8 cellular contexts compared by ENCODE assay signal in genomic region chr4:46270986-46271596, GRCh38.
DNase-seq lines count a peak whose midpoint lies in the region; ATAC-seq and TF ChIP-seq lines count a peak whose summit lies in the region.
"Had no signal": no experiment of that assay in that cellular context is flagged by ENCODE, and none has a peak within 500 bp of the region (broad histone marks: within the 10 kb centered on the region; RNA-seq: fewer than 3 reads in every experiment).

No MANE protein-coding gene starts in this region.

- no peak overlapping the region for H3K4me2 ChIP-seq in neural progenitor cell

- H4K20me1 ChIP-seq in neural progenitor cell (ENCODE audit: low read depth): no peaks in the 10 kb centered on the region

- BruUV-seq in MCF 10A (replicated peaks; lab: Mats Ljungman, UMichigan): no TSS peak

- no peak overlapping the region for H3K27ac ChIP-seq in neural progenitor cell
- H3K27ac ChIP-seq: neutrophil had no signal

- TF ChIP-seq CTCF in MCF 10A (IDR thresholded peaks at IDR 0.05; ENCODE audit: unreplicated experiment) (peak; percentile 58), neural progenitor cell (IDR thresholded peaks at IDR 0.05) (peak; percentile 38)

- intact Hi-C loops in MCF 10A (cut with micrococcal nuclease): loop anchor here (1.0 to 5.0 kb wide), 5 partner anchors 299 to 1511 kb away; no protein-coding TSS in a partner anchor

- no peak overlapping the region for H3K9ac ChIP-seq in neural progenitor cell

- no peaks in the 10 kb centered on the region for H3F3A ChIP-seq in neural progenitor cell (ENCODE audit: low read depth)

- H3K36me3 ChIP-seq in neural progenitor cell: no peaks in the 10 kb centered on the region
- H3K36me3 ChIP-seq: neutrophil had no signal

- H3K9me3 ChIP-seq in neural progenitor cell (ENCODE audit: low read depth): no peaks in the 10 kb centered on the region
- H3K9me3 ChIP-seq: neutrophil had no signal

- ATAC-seq in GM18517 (IDR thresholded peaks at IDR 0.05; ENCODE audit: unreplicated experiment) (peak; percentile 79), HG02610 (IDR thresholded peaks at IDR 0.05; ENCODE audit: unreplicated experiment) (peak; percentile 83)

- no peak overlapping the region for H2AFZ ChIP-seq in neural progenitor cell (replicated peaks)

- H3K4me3 ChIP-seq in neural progenitor cell: no peak overlapping the region

- no peaks in the 10 kb centered on the region for H3K4me1 ChIP-seq in neural progenitor cell

- no peaks in the 10 kb centered on the region for H3K4me1 Mint-ChIP-seq in MCF 10A (ENCODE audit: insufficient read depth, unreplicated experiment)
- no peaks in the 10 kb centered on the region for H3K4me1 Mint-ChIP-seq in neural progenitor cell

- DNase-seq in NCI-H1048 (lab: John Stamatoyannopoulos, UW) (peak; percentile 7), MCF 10A (ENCODE audit: unreplicated experiment) (peak; percentile 59), neural progenitor cell (ENCODE audit: low spot score) (peak; percentile 19)
- no peak for DNase-seq in activated CD4-positive, alpha-beta T cell treated with anti-CD3 and anti-CD28 coated beads for 1 hour
- DNase-seq in stimulated activated CD4-positive, alpha-beta T cell treated with anti-CD3 and anti-CD28 coated beads, Interleukin-4, amount 100 ng/mL, for 4 hours: no peak

- no peaks in the 10 kb centered on the region for H3K27me3 ChIP-seq in neural progenitor cell
- H3K27me3 ChIP-seq: neutrophil had no signal

- H3K79me2 ChIP-seq in neural progenitor cell (ENCODE audit: low read depth): no peaks in the 10 kb centered on the region

- no peaks in the 10 kb centered on the region for H3K9me3 Mint-ChIP-seq in MCF 10A (ENCODE audit: unreplicated experiment)
- no peaks in the 10 kb centered on the region for H3K9me3 Mint-ChIP-seq in neural progenitor cell

- H3K27me3 Mint-ChIP-seq in MCF 10A (ENCODE audit: insufficient read depth, unreplicated experiment) (no peaks in the 10 kb centered on the region), neural progenitor cell (ENCODE audit: insufficient read depth, low read depth) (no peaks in the 10 kb centered on the region)

- H3K36me3 Mint-ChIP-seq in MCF 10A (ENCODE audit: insufficient read depth, unreplicated experiment): no peaks in the 10 kb centered on the region
- no peaks in the 10 kb centered on the region for H3K36me3 Mint-ChIP-seq in neural progenitor cell

- POLR2A ChIA-PET in MCF 10A (lab: Yijun Ruan, JAX): interaction anchor here (0.6 to 1.5 kb wide), 3 partner anchors 17 to 925 kb away, joined by 3 to 4 read pairs (median 3); no protein-coding TSS in a partner anchor

- H3K4me3 Mint-ChIP-seq in MCF 10A (ENCODE audit: unreplicated experiment) (no peak overlapping the region), neural progenitor cell (no peak overlapping the region)

- no peak overlapping the region for H3K27ac Mint-ChIP-seq in MCF 10A (ENCODE audit: low read depth, unreplicated experiment)
- H3K27ac Mint-ChIP-seq in neural progenitor cell: no peak overlapping the region

- CTCF ChIA-PET in MCF 10A (lab: Yijun Ruan, JAX): interaction anchor here (0.5 to 3.5 kb wide), 31 partner anchors 12 to 1511 kb away, joined by 3 to 33 read pairs (median 3); no protein-coding TSS in a partner anchor

Comparison
In these comparisons a context has a peak if more than half of its experiments do, and no peak if none do; other contexts are left out.
1. DNase-seq: peak in NCI-H1048 (single experiment), MCF 10A (single experiment) and neural progenitor cell (single experiment); none in activated CD4-positive, alpha-beta T cell treated with anti-CD3 and anti-CD28 coated beads for 1 hour (single experiment) and stimulated activated CD4-positive, alpha-beta T cell treated with anti-CD3 and anti-CD28 coated beads, Interleukin-4, amount 100 ng/mL, for 4 hours (0 of 2).